ENCODE assay signal across 9 cellular contexts in the genomic region with DNA sequence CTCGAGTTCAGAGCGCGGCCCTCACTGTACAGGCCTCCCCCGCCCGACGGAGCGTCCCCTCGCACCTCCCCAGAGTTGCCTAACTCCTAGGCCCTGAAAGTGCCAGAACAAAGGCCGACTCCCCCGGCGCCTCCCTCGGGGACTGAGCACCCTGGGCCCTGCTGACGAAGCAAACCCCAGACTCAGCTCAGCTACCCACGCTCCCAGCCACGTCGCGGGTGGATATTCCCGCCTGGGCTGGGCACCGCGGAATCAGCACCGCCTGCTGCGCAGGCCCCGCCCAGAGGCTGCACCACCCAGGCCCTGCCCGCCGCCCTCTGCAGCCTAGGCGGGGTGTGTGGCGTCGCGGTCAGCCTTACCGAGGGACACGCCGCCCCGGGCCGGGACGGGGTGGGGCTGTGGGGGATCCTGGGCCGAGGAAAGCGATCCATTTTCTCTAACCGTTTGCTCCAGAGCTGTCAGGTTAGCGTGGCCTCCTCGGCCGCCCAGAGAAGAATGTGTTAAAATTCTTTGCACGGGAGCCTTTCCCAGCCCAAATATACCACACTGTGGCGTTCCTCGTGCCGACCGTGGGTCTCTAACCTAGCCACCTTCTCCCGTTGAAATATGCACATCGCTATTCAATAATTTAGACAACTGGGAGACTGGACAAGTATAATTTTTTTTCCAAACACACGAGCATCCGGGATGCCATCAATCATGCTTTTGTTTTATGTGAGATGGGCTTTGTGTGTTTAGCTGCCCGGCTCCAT. TPM values are rescaled to one million over a fixed set of nuclear protein-coding genes. Genes with fewer than 3 reads are reported as not detected.
DNase-seq lines count a peak whose midpoint lies in the region; ATAC-seq, FAIRE-seq and TF ChIP-seq lines count a peak whose summit lies in the region.
"Had no signal": no experiment of that assay in that cellular context is flagged by ENCODE, and none has a peak within 500 bp of the region (broad histone marks: within the 10 kb centered on the region; RNA-seq: fewer than 3 reads in every experiment).

No MANE protein-coding gene starts in this region.

- BruUV-seq in A673 (replicated peaks; lab: Mats Ljungman, UMichigan) = no TSS peak

- peak; percentile 86 for FAIRE-seq in H54 (lab: Jason Lieb, UNC)
- FAIRE-seq in GM12892 (lab: Jason Lieb, UNC) = no peak
- FAIRE-seq: TTC549 had no signal

- TF ChIP-seq POLR2A in H54 (IDR thresholded peaks at IDR 0.05; ENCODE audit: low read depth, low read length) = 0 out of 2 replicates have a peak, but pooled peaks have one; percentile 31
- no peak for TF ChIP-seq POLR2A in GM12892 (IDR thresholded peaks at IDR 0.05; ENCODE audit: low read depth, low read length)

- H3K9me3 ChIP-seq in A673 (ENCODE audit: low read depth, low read length, poor library complexity, severe bottlenecking) (no peaks in the 10 kb centered on the region), left lung (no peaks in the 10 kb centered on the region)

- peaks cover 98% of the 10 kb centered on the region for H3K27me3 Mint-ChIP-seq in WTC11 (ENCODE audit: low read depth)

- POLR2A ChIA-PET in A673 (lab: Charles Lee; ENCODE audit: low non-redundant PET) (no interaction called here), WTC11 (lab: Charles Lee) (no interaction called here)

- DNase-seq in A673 (ENCODE audit: low spot score) (no peak), H54 (ENCODE audit: insufficient read length, low spot score) (peak; percentile 83), WTC11 (ENCODE audit: low spot score) (peak; percentile 49), left lung (peak in 1 of 2 donors; percentile 77), GOT3 (lab: John Stamatoyannopoulos, UW) (no peak), GM12892 (ENCODE audit: insufficient read length) (no peak)

- H3K4me3 ChIP-seq in A673 (ENCODE audit: low read depth, low read length, poor library complexity, severe bottlenecking) (peak overlapping the region; percentile 16), left lung (no peak overlapping the region)

- H3K4me1 ChIP-seq in A673 (ENCODE audit: insufficient read depth, low read length, poor library complexity, severe bottlenecking) = peaks cover 18% of the 10 kb centered on the region
- no peaks in the 10 kb centered on the region for H3K4me1 ChIP-seq in left lung

- no peaks in the 10 kb centered on the region for H3K36me3 ChIP-seq in A673 (ENCODE audit: insufficient read depth, low read length, poor library complexity, severe bottlenecking)
- H3K36me3 ChIP-seq in left lung = no peaks in the 10 kb centered on the region

- CTCF ChIA-PET in A673 (lab: Charles Lee) = no interaction called here
- CTCF ChIA-PET in WTC11 (lab: Charles Lee) = interaction anchor here (0.6 kb wide), 1 partner anchor 14 kb away, joined by 3 read pairs; no protein-coding TSS in a partner anchor

- H3K4me3 Mint-ChIP-seq in WTC11 = peak overlapping the region; percentile 59

- TF ChIP-seq CTCF in A673 (conservative IDR thresholded peaks at IDR 0.05; ENCODE audit: low read depth, low read length) = no peak
- no peak for TF ChIP-seq CTCF in WTC11 (IDR thresholded peaks at IDR 0.05)
- no peak for TF ChIP-seq CTCF in left lung (IDR thresholded peaks at IDR 0.05)

- H3K27me3 ChIP-seq in A673 (replicated peaks; ENCODE audit: insufficient read depth, low read depth, low read length, poor library complexity) (no peaks in the 10 kb centered on the region), left lung (peaks cover 83 to 100% of the 10 kb centered on the region in 2 donors)

- H3K36me3 Mint-ChIP-seq in WTC11 = no peaks in the 10 kb centered on the region

- no peak overlapping the region for H3K27ac ChIP-seq in A673 (ENCODE audit: low read depth, low read length, poor library complexity, severe bottlenecking)
- no peak overlapping the region for H3K27ac ChIP-seq in left lung

- no peaks in the 10 kb centered on the region for H3K9me3 Mint-ChIP-seq in WTC11

- peak; percentile 20 for ATAC-seq in WTC11
- peak; percentile 61 for ATAC-seq in left lung
- no peak for ATAC-seq in HG02938 (IDR thresholded peaks at IDR 0.05; ENCODE audit: unreplicated experiment)
- no peak for ATAC-seq in GM21367 (IDR thresholded peaks at IDR 0.05; ENCODE audit: unreplicated experiment)

- intact Hi-C loops in A673 (cut with micrococcal nuclease; ENCODE audit: unreplicated experiment) (no loop called here), left lung (cut with DNase I) (no loop called here)

- peaks cover 62% of the 10 kb centered on the region for H3K4me1 Mint-ChIP-seq in WTC11

- H3K27ac Mint-ChIP-seq in WTC11 = no peak overlapping the region

TF ChIP-seq in WTC11, 78 proteins besides CTCF, POLR2A, EP300 and RAD21:
- TF ChIP-seq FOXJ3 (CRISPR knock-in tag; IDR thresholded peaks at IDR 0.05; ENCODE audit: borderline replicate concordance) (no peak), TP53 (CRISPR knock-in tag; IDR thresholded peaks at IDR 0.05) (peak; percentile 65; the same call in 1 of the 2 replicates)

RNA-seq across cellular contexts. Expression of a gene that starts 31.4 kb away (rescaled TPM):
- total RNA-seq in A673 (2021) = 19.1 and 19.3 TPM in 2 replicates
- total RNA-seq in WTC11 (2021) = 0.27 to 0.42 TPM (median 0.30 TPM) in 3 replicates
- under 1 TPM; 0.73 to 0.97 TPM for total RNA-seq in left lung
- polyA plus RNA-seq in GM12892 (2012; ENCODE audit: missing spikeins) = 1.5 TPM

Comparison
In these comparisons a context has a peak if more than half of its experiments do, and no peak if none do; other contexts are left out.
1. DNase-seq: peak in H54 (single experiment) and WTC11 (single experiment); none in A673 (single experiment), GOT3 (single experiment) and GM12892 (single experiment).
2. ATAC-seq: peak in WTC11 (single experiment) and left lung (single experiment); none in HG02938 (single experiment) and GM21367 (single experiment).
3. RNA of a gene that starts 31.4 kb away (total RNA-seq): 19.1 to 19.3 TPM in A673; 0.73 to 0.97 TPM in left lung and 0.27 to 0.42 TPM in WTC11; every median in the first group is over 10 times any median in the second.